ENCODE assay signal across 32 cellular contexts in genomic region chr4:145451895-145452294, GRCh38. TPM values are rescaled to one million over a fixed set of nuclear protein-coding genes. Genes with fewer than 3 reads are reported as not detected.
"Had no signal": no experiment of that assay in that cellular context is flagged by ENCODE, and none has a peak within 500 bp of the region (broad histone marks: within the 10 kb centered on the region; RNA-seq: fewer than 3 reads in every experiment).

No MANE protein-coding gene starts in this region.

- H3K4me1 Mint-ChIP-seq: activated B cell treated with CpG ODN at 0.5 μM for 24 hours; activated CD4-positive, alpha-beta memory T cell treated with anti-CD3 and anti-CD28 coated beads, Interleukin-2, amount 10 ng/mL, durations not matched to agents 7 days and 5 days; activated CD4-positive, alpha-beta T cell treated with anti-CD3 and anti-CD28 coated beads for 36 hours; activated CD4-positive, alpha-beta T cell treated with anti-CD3 and anti-CD28 coated beads, Interleukin-2, amount 10 ng/mL, durations not matched to agents 7 days and 5 days; central memory CD8-positive, alpha-beta T cell; T-helper 17 cell had no signal

- H3K9me3 Mint-ChIP-seq: activated CD4-positive, alpha-beta memory T cell treated with anti-CD3 and anti-CD28 coated beads, Interleukin-2, amount 10 ng/mL, durations not matched to agents 7 days and 5 days; activated T-cell treated with anti-CD3 and anti-CD28 coated beads, Interleukin-2, amount 50 U/mL, for 24 hours; central memory CD8-positive, alpha-beta T cell; T-helper 2 cell treated with Interferon-gamma antibody and Interleukin-4, amounts not matched to agents 5 μg/mL and 100 μg/mL, for 36 hours had no signal

- DNase-seq: activated B cell treated with CpG ODN at 0.5 μM for 24 hours; activated CD4-positive, alpha-beta memory T cell treated with anti-CD3 and anti-CD28 coated beads, Interleukin-2, amount 10 ng/mL, durations not matched to agents 7 days and 5 days; activated CD4-positive, alpha-beta T cell treated with anti-CD3 and anti-CD28 coated beads for 36 hours; activated CD4-positive, alpha-beta T cell treated with anti-CD3 and anti-CD28 coated beads, Interleukin-2, amount 10 ng/mL, durations not matched to agents 7 days and 5 days; activated CD4-positive, alpha-beta T cell treated with anti-CD3 and anti-CD28 coated beads, Interleukin-2, amount 50 U/mL, for 4 hours; activated CD8-positive, alpha-beta memory T cell treated with anti-CD3 and anti-CD28 coated beads, Interleukin-2, amount 50 U/mL, for 48 hours; activated gamma-delta T cell; activated naive CD4-positive, alpha-beta T cell treated with anti-CD3 and anti-CD28 coated beads, Interleukin-2, amount 50 U/mL, for 16 hours; activated naive CD4-positive, alpha-beta T cell treated with Interleukin-2 at 50 U/mL for 16 hours; activated T-cell treated with anti-CD3 and anti-CD28 coated beads for 4 hours; activated T-cell treated with anti-CD3 and anti-CD28 coated beads, Interleukin-2, amount 50 U/mL, for 24 hours; activated T-cell treated with anti-CD3 and anti-CD28 coated beads, Interleukin-2, amount 50 U/mL, for 72 hours; amniotic stem cell; anterior cingulate cortex; brain microvascular endothelial cell; effector CD8-positive, alpha-beta T cell; foreskin melanocyte; heart right ventricle; T-helper 1 cell; T-helper 17 cell; T1000; WERI-Rb-1 had no signal

- H3K27ac ChIP-seq: brain microvascular endothelial cell, coronary artery, gastroesophageal sphincter, heart right ventricle, hepatocyte, WERI-Rb-1 had no signal

- H3K27ac Mint-ChIP-seq: activated B cell treated with CpG ODN at 0.5 μM for 24 hours; activated CD4-positive, alpha-beta memory T cell treated with anti-CD3 and anti-CD28 coated beads, Interleukin-2, amount 10 ng/mL, durations not matched to agents 7 days and 5 days; activated CD4-positive, alpha-beta T cell treated with anti-CD3 and anti-CD28 coated beads for 36 hours; activated CD4-positive, alpha-beta T cell treated with anti-CD3 and anti-CD28 coated beads, Interleukin-2, amount 10 ng/mL, durations not matched to agents 7 days and 5 days; activated naive CD8-positive, alpha-beta T cell; activated T-cell treated with anti-CD3 and anti-CD28 coated beads, Interleukin-2, amount 50 U/mL, for 24 hours; activated T-cell treated with anti-CD3 and anti-CD28 coated beads, Interleukin-2, amount 50 U/mL, for 72 hours; T-helper 17 cell; T-helper 2 cell treated with Interferon-gamma antibody and Interleukin-4, amounts not matched to agents 5 μg/mL and 100 μg/mL, for 36 hours had no signal

- H3K4me2 ChIP-seq: hepatocyte had no signal

- H3K36me3 Mint-ChIP-seq: activated naive CD8-positive, alpha-beta T cell had no signal

- H3K4me1 ChIP-seq: gastroesophageal sphincter, heart right ventricle had no signal

- H3K36me3 ChIP-seq: brain microvascular endothelial cell, gastroesophageal sphincter, heart right ventricle, WERI-Rb-1 had no signal

- H3K27me3 Mint-ChIP-seq: T-helper 17 cell had no signal

- H3K4me3 Mint-ChIP-seq: activated B cell treated with CpG ODN at 0.5 μM for 24 hours; activated CD4-positive, alpha-beta memory T cell treated with anti-CD3 and anti-CD28 coated beads, Interleukin-2, amount 10 ng/mL, durations not matched to agents 7 days and 5 days; activated CD4-positive, alpha-beta T cell treated with anti-CD3 and anti-CD28 coated beads for 36 hours; activated CD4-positive, alpha-beta T cell treated with anti-CD3 and anti-CD28 coated beads, Interleukin-2, amount 10 ng/mL, durations not matched to agents 7 days and 5 days; activated naive CD8-positive, alpha-beta T cell; activated T-cell treated with anti-CD3 and anti-CD28 coated beads, Interleukin-2, amount 50 U/mL, for 24 hours; activated T-cell treated with anti-CD3 and anti-CD28 coated beads, Interleukin-2, amount 50 U/mL, for 72 hours; central memory CD8-positive, alpha-beta T cell; T-helper 17 cell; T-helper 2 cell treated with Interferon-gamma antibody and Interleukin-4, amounts not matched to agents 5 μg/mL and 100 μg/mL, for 36 hours had no signal

- ATAC-seq: activated CD4-positive, alpha-beta T cell treated with anti-CD3 and anti-CD28 coated beads for 36 hours; activated T-cell treated with anti-CD3 and anti-CD28 coated beads, Interleukin-2, amount 50 U/mL, for 72 hours; esophagus mucosa; gastroesophageal sphincter; heart right ventricle; T-helper 17 cell had no signal

- H3K27me3 ChIP-seq: brain microvascular endothelial cell, gastroesophageal sphincter, heart right ventricle, hepatocyte had no signal

- H3K9me3 ChIP-seq: gastroesophageal sphincter had no signal

- H2AFZ ChIP-seq: hepatocyte had no signal

- H3K4me3 ChIP-seq: coronary artery, gastroesophageal sphincter, heart right ventricle, hepatocyte had no signal

- FAIRE-seq: astrocyte, bronchial epithelial cell, endometrium had no signal

- H3K79me2 ChIP-seq: hepatocyte had no signal

RNA-seq across cellular contexts. Expression of gene SMAD1, which starts 29.8 kb away (rescaled TPM):
- total RNA-seq: activated B cell treated with CpG ODN at 0.5 μM for 24 hours had no signal
